In the genomic region with DNA sequence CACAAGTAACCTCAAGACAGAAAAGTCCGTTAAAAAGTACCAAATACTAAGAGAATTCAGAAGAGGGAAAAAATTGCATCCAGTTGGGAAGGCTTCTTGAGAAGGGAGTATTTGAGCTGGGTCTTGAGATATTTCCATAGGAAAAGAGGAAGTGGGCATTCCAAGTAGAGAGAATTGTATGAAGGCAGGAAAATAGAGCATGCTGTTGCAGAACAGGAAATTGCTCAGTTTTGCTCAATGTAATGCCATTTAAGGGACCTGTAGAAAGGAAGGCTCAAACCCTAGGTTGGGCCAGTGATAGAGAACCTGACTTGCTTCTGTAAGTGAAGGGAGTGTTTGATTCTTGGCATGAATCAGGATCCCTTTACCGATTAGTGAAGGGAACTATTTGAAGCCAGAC, we compare ENCODE assay signal across 18 cellular contexts. TPM values are rescaled to one million over a fixed set of nuclear protein-coding genes. Genes with fewer than 3 reads are reported as not detected.
DNase-seq lines count a peak whose midpoint lies in the region; ATAC-seq, FAIRE-seq and TF ChIP-seq lines count a peak whose summit lies in the region.
"Had no signal": no experiment of that assay in that cellular context is flagged by ENCODE, and none has a peak within 500 bp of the region (broad histone marks: within the 10 kb centered on the region; RNA-seq: fewer than 3 reads in every experiment).

No MANE protein-coding gene starts in this region.

- TF ChIP-seq CTCF in HL-60 (IDR thresholded peaks at IDR 0.05; ENCODE audit: insufficient read depth, low read length), result no peak
- TF ChIP-seq CTCF in nephron progenitor cell (IDR thresholded peaks at IDR 0.05), result no peak
- TF ChIP-seq CTCF in kidney (IDR thresholded peaks at IDR 0.05; ENCODE audit: borderline replicate concordance, extremely low read depth, insufficient read depth), result no peak
- no peak for TF ChIP-seq CTCF in upper lobe of right lung (IDR thresholded peaks at IDR 0.05)

- intact Hi-C loops in activated CD4-positive, alpha-beta T cell treated with anti-CD3 and anti-CD28 coated beads for 36 hours (cut with DNase I, micrococcal nuclease), result loop anchor here (1.0 to 10.0 kb wide), 9 partner anchors 19 to 374 kb away; partner anchors contain the start of genes POLR1B (in 2 of the 2), ANAPC1 (in 1 of the 2), RGPD8 (in 1 of the 2) and TMEM87B (in 1 of the 2)
- intact Hi-C loops in kidney (cut with DNase I) (no loop called here), upper lobe of right lung (cut with DNase I) (no loop called here)

- H3K27me3 ChIP-seq in HL-60 (ENCODE audit: insufficient read depth, poor library complexity, severe bottlenecking) (no peaks in the 10 kb centered on the region), upper lobe of right lung (no peaks in the 10 kb centered on the region)
- H3K27me3 ChIP-seq: brain microvascular endothelial cell had no signal

- H3K9me3 ChIP-seq in kidney (ENCODE audit: control insufficient read depth in 1 of 2, low read length in 2 of 2), result no peaks in the 10 kb centered on the region
- no peaks in the 10 kb centered on the region for H3K9me3 ChIP-seq in upper lobe of right lung
- H3K9me3 ChIP-seq: A549 had no signal

- H3K27me3 Mint-ChIP-seq in activated CD4-positive, alpha-beta T cell treated with anti-CD3 and anti-CD28 coated beads, Interleukin-2, amount 10 ng/mL, durations not matched to agents 7 days and 5 days, result no peaks in the 10 kb centered on the region
- H3K27me3 Mint-ChIP-seq in activated CD4-positive, alpha-beta T cell treated with anti-CD3 and anti-CD28 coated beads for 36 hours, result no peaks in the 10 kb centered on the region
- no peaks in the 10 kb centered on the region for H3K27me3 Mint-ChIP-seq in nephron progenitor cell (ENCODE audit: low read depth, poor library complexity)

- CTCF ChIA-PET in activated CD4-positive, alpha-beta T cell treated with anti-CD3 and anti-CD28 coated beads, Interleukin-2, amount 10 ng/mL, durations not matched to agents 7 days and 5 days (lab: Charles Lee), result interaction anchor here (0.5 to 1.6 kb wide), 2 partner anchors 28 to 537 kb away, joined by 3 to 4 read pairs; no protein-coding TSS in a partner anchor
- CTCF ChIA-PET in activated CD4-positive, alpha-beta T cell treated with anti-CD3 and anti-CD28 coated beads for 36 hours (lab: Charles Lee), result interaction anchor here (0.7 to 2.0 kb wide), 5 partner anchors 9 to 330 kb away, joined by 3 to 5 read pairs (median 5); no protein-coding TSS in a partner anchor

- H3K27ac Mint-ChIP-seq in activated CD4-positive, alpha-beta T cell treated with anti-CD3 and anti-CD28 coated beads, Interleukin-2, amount 10 ng/mL, durations not matched to agents 7 days and 5 days, result no peak overlapping the region
- no peak overlapping the region for H3K27ac Mint-ChIP-seq in activated CD4-positive, alpha-beta T cell treated with anti-CD3 and anti-CD28 coated beads for 36 hours
- no peak overlapping the region for H3K27ac Mint-ChIP-seq in nephron progenitor cell

- no peak overlapping the region for H3K9ac ChIP-seq in kidney (ENCODE audit: low read length in 2 of 2)

- peak overlapping the region; percentile 78 for H3K27ac ChIP-seq in HL-60 (replicated peaks)
- H3K27ac ChIP-seq in kidney (ENCODE audit: low read depth in 2 of 2, low read length in 2 of 2), result no peak overlapping the region
- H3K27ac ChIP-seq in upper lobe of right lung, result no peak overlapping the region
- H3K27ac ChIP-seq: brain microvascular endothelial cell had no signal

- no peaks in the 10 kb centered on the region for H3K36me3 ChIP-seq in kidney (ENCODE audit: control insufficient read depth in 1 of 2, insufficient read depth in 2 of 2, low read length in 2 of 2)
- no peaks in the 10 kb centered on the region for H3K36me3 ChIP-seq in upper lobe of right lung
- H3K36me3 ChIP-seq: brain microvascular endothelial cell had no signal

- ATAC-seq in activated CD4-positive, alpha-beta T cell treated with anti-CD3 and anti-CD28 coated beads for 36 hours, result no peak
- ATAC-seq in upper lobe of right lung, result no peak
- ATAC-seq: effector memory CD8-positive, alpha-beta T cell had no signal

- H3K9me3 Mint-ChIP-seq in activated CD4-positive, alpha-beta T cell treated with anti-CD3 and anti-CD28 coated beads, Interleukin-2, amount 10 ng/mL, durations not matched to agents 7 days and 5 days, result no peaks in the 10 kb centered on the region
- no peaks in the 10 kb centered on the region for H3K9me3 Mint-ChIP-seq in activated CD4-positive, alpha-beta T cell treated with anti-CD3 and anti-CD28 coated beads for 36 hours (ENCODE audit: low read depth)
- no peaks in the 10 kb centered on the region for H3K9me3 Mint-ChIP-seq in nephron progenitor cell
- H3K9me3 Mint-ChIP-seq: effector memory CD8-positive, alpha-beta T cell had no signal

- peaks cover 8% of the 10 kb centered on the region for H3K36me3 Mint-ChIP-seq in activated CD4-positive, alpha-beta T cell treated with anti-CD3 and anti-CD28 coated beads, Interleukin-2, amount 10 ng/mL, durations not matched to agents 7 days and 5 days (ENCODE audit: low read depth)
- H3K36me3 Mint-ChIP-seq in activated CD4-positive, alpha-beta T cell treated with anti-CD3 and anti-CD28 coated beads for 36 hours (ENCODE audit: low read depth), result peaks cover 9% of the 10 kb centered on the region
- H3K36me3 Mint-ChIP-seq in nephron progenitor cell (ENCODE audit: low read depth), result peaks cover 4% of the 10 kb centered on the region

- peak overlapping the region; percentile 82 for H3K4me3 Mint-ChIP-seq in activated CD4-positive, alpha-beta T cell treated with anti-CD3 and anti-CD28 coated beads, Interleukin-2, amount 10 ng/mL, durations not matched to agents 7 days and 5 days
- H3K4me3 Mint-ChIP-seq in activated CD4-positive, alpha-beta T cell treated with anti-CD3 and anti-CD28 coated beads for 36 hours, result no peak overlapping the region
- H3K4me3 Mint-ChIP-seq in nephron progenitor cell, result peak overlapping the region; percentile 89

- FAIRE-seq in kidney (lab: Jason Lieb, UNC), result no peak
- FAIRE-seq: A549, small intestine had no signal

- H3K4me1 ChIP-seq in kidney (ENCODE audit: control insufficient read depth in 1 of 2, insufficient read depth in 1 of 2, low read depth in 1 of 2, low read length in 2 of 2) (peaks cover 4 to 10% of the 10 kb centered on the region in 2 donors), upper lobe of right lung (peaks cover 11% of the 10 kb centered on the region)

- peaks cover 29% of the 10 kb centered on the region for H3K4me1 Mint-ChIP-seq in activated CD4-positive, alpha-beta T cell treated with anti-CD3 and anti-CD28 coated beads, Interleukin-2, amount 10 ng/mL, durations not matched to agents 7 days and 5 days
- peaks cover 22% of the 10 kb centered on the region for H3K4me1 Mint-ChIP-seq in activated CD4-positive, alpha-beta T cell treated with anti-CD3 and anti-CD28 coated beads for 36 hours
- peaks cover 28% of the 10 kb centered on the region for H3K4me1 Mint-ChIP-seq in nephron progenitor cell

- H3K4me3 ChIP-seq in HL-60 (replicated peaks; ENCODE audit: insufficient read depth, low read length) (no peak overlapping the region), kidney (ENCODE audit: low read length in 2 of 2) (no peak overlapping the region), upper lobe of right lung (no peak overlapping the region)

- POLR2A ChIA-PET in activated CD4-positive, alpha-beta T cell treated with anti-CD3 and anti-CD28 coated beads, Interleukin-2, amount 10 ng/mL, durations not matched to agents 7 days and 5 days (lab: Charles Lee), result no interaction called here
- POLR2A ChIA-PET in activated CD4-positive, alpha-beta T cell treated with anti-CD3 and anti-CD28 coated beads for 36 hours (lab: Charles Lee), result no interaction called here

- DNase-seq in activated CD4-positive, alpha-beta T cell treated with anti-CD3 and anti-CD28 coated beads, Interleukin-2, amount 10 ng/mL, durations not matched to agents 7 days and 5 days, result no peak
- DNase-seq in activated CD4-positive, alpha-beta T cell treated with anti-CD3 and anti-CD28 coated beads for 36 hours, result no peak
- DNase-seq in HL-60 (ENCODE audit: low read depth in 1 of 2, low spot score in 1 of 2) (peak in 1 of 2 experiments; percentile 76), SKM-1 treated with dmso at 0.1 percent for 144 hours (lab: John Stamatoyannopoulos, UW; ENCODE audit: unreplicated experiment) (peak; percentile 87), nephron progenitor cell (no peak), kidney (no peak), nucleus accumbens (lab: John Stamatoyannopoulos, UW) (no peak), upper lobe of right lung (no peak)
- DNase-seq: activated CD4-positive, alpha-beta T cell treated with anti-CD3 and anti-CD28 coated beads, Interleukin-2, amount 50 U/mL, for 1 hour; activated effector memory CD4-positive, alpha-beta T cell treated with anti-CD3 and anti-CD28 coated beads, Interleukin-2, amount 50 U/mL, for 16 hours; brain microvascular endothelial cell; effector memory CD8-positive, alpha-beta T cell; foreskin melanocyte; mammary epithelial cell; NCI-H2171 treated with DMSO at 0.1 percent for 48 hours; small intestine; T-helper 2 cell had no signal

RNA-seq across cellular contexts. Expression of gene ZC3H8, which starts 1.0 kb away (rescaled TPM):
- total RNA-seq in activated CD4-positive, alpha-beta T cell treated with anti-CD3 and anti-CD28 coated beads, Interleukin-2, amount 10 ng/mL, durations not matched to agents 7 days and 5 days, result 10 to 100 TPM; 18.0 to 19.3 TPM
- 10 to 100 TPM; 21.6 to 27.1 TPM for total RNA-seq in activated CD4-positive, alpha-beta T cell treated with anti-CD3 and anti-CD28 coated beads for 36 hours
- total RNA-seq in kidney (6.8 TPM), upper lobe of right lung (5.2 TPM)
- polyA plus RNA-seq in kidney (ENCODE audit: insufficient read depth, low read depth, low replicate concordance), result 8.3 TPM

RNA-seq across cellular contexts. Expression of gene ZC3H6, which starts 19.5 kb away (rescaled TPM):
- total RNA-seq in activated CD4-positive, alpha-beta T cell treated with anti-CD3 and anti-CD28 coated beads, Interleukin-2, amount 10 ng/mL, durations not matched to agents 7 days and 5 days, result 10 to 100 TPM; 14.0 to 14.8 TPM
- 10 to 100 TPM; 15.1 to 15.3 TPM for total RNA-seq in activated CD4-positive, alpha-beta T cell treated with anti-CD3 and anti-CD28 coated beads for 36 hours
- total RNA-seq in kidney, result 17.1 TPM
- 1.4 TPM for polyA plus RNA-seq in kidney (ENCODE audit: insufficient read depth, low read depth, low replicate concordance)
- total RNA-seq in upper lobe of right lung, result 16.6 TPM

Comparison
In these comparisons a context has a peak if more than half of its experiments do, and no peak if none do; other contexts are left out.
1. intact Hi-C loops: an anchor here in activated CD4-positive, alpha-beta T cell treated with anti-CD3 and anti-CD28 coated beads for 36 hours (1.0 to 10.0 kb wide); none called in kidney and upper lobe of right lung.